ENCODE assay signal across 6 cellular contexts in genomic region chr2:170119326-170119725, GRCh38. TPM values are rescaled to one million over a fixed set of nuclear protein-coding genes. Genes with fewer than 3 reads are reported as not detected.
"Had no signal": no experiment of that assay in that cellular context is flagged by ENCODE, and none has a peak within 500 bp of the region (broad histone marks: within the 10 kb centered on the region; RNA-seq: fewer than 3 reads in every experiment).

No MANE protein-coding gene starts in this region.

RNA-seq across cellular contexts. Expression of gene MYO3B, which starts 58.6 kb away (rescaled TPM):
- total RNA-seq: M059J, OCI-LY7, Peyer's patch, Right ventricle myocardium superior, SJSA1 had no signal
- polyA plus RNA-seq: SK-N-SH had no signal
